ENCODE assay signal across 8 cellular contexts in the genomic region with DNA sequence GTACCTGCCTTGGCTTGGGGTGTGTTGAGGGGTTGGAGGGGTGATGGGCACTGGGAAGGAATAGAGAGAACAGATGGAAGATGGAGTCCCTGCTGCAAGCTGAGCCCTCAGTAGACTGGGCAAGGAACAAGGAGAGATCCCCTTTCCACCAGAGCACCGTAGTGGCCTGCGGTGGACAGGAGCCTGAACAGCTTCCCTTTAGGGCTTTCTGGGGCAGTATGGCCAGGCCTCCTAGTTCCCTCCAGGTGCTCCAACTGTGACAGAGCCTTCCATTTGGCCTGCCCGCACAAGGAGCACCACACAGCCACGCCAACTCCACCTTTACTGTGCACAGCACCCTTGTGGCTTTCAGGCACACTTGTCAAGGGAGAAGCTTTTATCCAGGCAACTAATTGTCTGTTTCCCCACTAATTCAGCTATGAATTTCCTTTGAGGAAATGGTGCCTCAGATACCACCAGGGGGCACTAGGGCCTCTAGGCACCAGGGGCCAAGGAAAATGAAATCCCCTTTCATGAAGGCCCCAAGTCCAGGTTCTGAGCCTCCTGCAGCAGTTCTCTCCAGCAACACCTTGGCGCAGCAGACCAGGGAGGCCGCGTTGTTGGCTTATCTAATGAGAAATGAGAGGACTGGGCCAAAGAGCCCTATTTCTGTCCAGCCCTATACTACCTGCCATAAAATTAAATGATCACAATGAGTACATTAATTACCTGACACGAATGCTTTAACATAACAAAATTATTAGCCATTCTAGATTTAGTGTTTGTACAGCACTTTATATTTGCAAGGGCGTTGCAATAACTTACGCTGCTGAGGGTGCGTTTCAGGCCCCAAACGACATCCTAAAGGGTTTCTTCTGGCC. TPM values are rescaled to one million over a fixed set of nuclear protein-coding genes. Genes with fewer than 3 reads are reported as not detected.
DNase-seq lines count a peak whose midpoint lies in the region; ATAC-seq and TF ChIP-seq lines count a peak whose summit lies in the region.

No MANE protein-coding gene starts in this region.

- no peak overlapping the region for H2AK5ac ChIP-seq in IMR-90 (ENCODE audit: low read depth, low read length)

- no peak overlapping the region for H3K4me2 ChIP-seq in IMR-90 (ENCODE audit: low read depth, low read length)
- H3K4me2 ChIP-seq in smooth muscle cell = no peak overlapping the region

- peaks cover 32% of the 10 kb centered on the region for H3K27me3 ChIP-seq in IMR-90 (ENCODE audit: control insufficient read depth, insufficient read depth, low read length)
- peaks cover 28% of the 10 kb centered on the region for H3K27me3 ChIP-seq in smooth muscle cell (ENCODE audit: low read depth)

- H3K4me3 ChIP-seq in IMR-90 (ENCODE audit: insufficient read depth, low read depth, low read length) (no peak overlapping the region), smooth muscle cell (no peak overlapping the region)

- H3K23ac ChIP-seq in IMR-90 (ENCODE audit: low read depth, low read length) = no peak overlapping the region

- BruUV-seq in IMR-90 (replicated peaks; lab: Mats Ljungman, UMichigan) = no TSS peak

- H3K36me3 ChIP-seq in IMR-90 (ENCODE audit: control insufficient read depth, insufficient read depth, low read length) (no peaks in the 10 kb centered on the region), smooth muscle cell (ENCODE audit: low read depth) (no peaks in the 10 kb centered on the region)

- TF ChIP-seq POLR2A in IMR-90 (IDR thresholded peaks at IDR 0.05; ENCODE audit: low read depth, low read length) = no peak

- POLR2A ChIA-PET in IMR-90 (lab: Charles Lee; ENCODE audit: unreplicated experiment) = no interaction called here

- H4K91ac ChIP-seq in IMR-90 (ENCODE audit: insufficient read depth, low read depth, low read length) = no peak overlapping the region

- no peaks in the 10 kb centered on the region for H3K4me1 ChIP-seq in IMR-90 (ENCODE audit: control insufficient read depth, insufficient read depth, low read length)
- no peaks in the 10 kb centered on the region for H3K4me1 ChIP-seq in smooth muscle cell (ENCODE audit: low read depth)

- H2AFZ ChIP-seq in IMR-90 (replicated peaks; ENCODE audit: low read length, poor library complexity) (no peak overlapping the region), smooth muscle cell (ENCODE audit: low read depth) (no peak overlapping the region)

- no peak overlapping the region for H2BK20ac ChIP-seq in IMR-90 (ENCODE audit: low read depth, low read length)

- TF ChIP-seq RAD21 in IMR-90 (IDR thresholded peaks at IDR 0.05; ENCODE audit: low read length) = peak; percentile 78

- H4K20me1 ChIP-seq in IMR-90 (ENCODE audit: insufficient read depth, low read length) = no peaks in the 10 kb centered on the region
- no peaks in the 10 kb centered on the region for H4K20me1 ChIP-seq in smooth muscle cell (ENCODE audit: low read depth)

- TF ChIP-seq CTCF in IMR-90 (conservative IDR thresholded peaks at IDR 0.05; ENCODE audit: low read depth, low read length) (peak; percentile 74), smooth muscle cell (IDR thresholded peaks at IDR 0.05; ENCODE audit: borderline replicate concordance, insufficient read depth, poor library complexity, severe bottlenecking) (peak; percentile 77)

- H3K9me1 ChIP-seq in IMR-90 (ENCODE audit: insufficient read depth, low read length) = no peaks in the 10 kb centered on the region

- no peak overlapping the region for H2BK120ac ChIP-seq in IMR-90 (ENCODE audit: low read depth, low read length)

- H3K18ac ChIP-seq in IMR-90 (ENCODE audit: low read depth, low read length) = no peak overlapping the region

- ATAC-seq in IMR-90 (ENCODE audit: low read depth) = peak; percentile 74
- no peak for ATAC-seq in HG03432 (IDR thresholded peaks at IDR 0.05; ENCODE audit: unreplicated experiment)
- ATAC-seq in HG02763 (IDR thresholded peaks at IDR 0.05; ENCODE audit: unreplicated experiment) = no peak

- H3K79me1 ChIP-seq in IMR-90 (ENCODE audit: low read depth in 1 of 2, low read length in 2 of 2) = no peaks in the 10 kb centered on the region

- H3K9me3 ChIP-seq in IMR-90 (ENCODE audit: control insufficient read depth, insufficient read depth, low read length) (no peaks in the 10 kb centered on the region), smooth muscle cell (replicated peaks; ENCODE audit: low read depth) (no peaks in the 10 kb centered on the region)

- DNase-seq in DMS 273 treated with DMSO at 0.1 percent for 48 hours (lab: John Stamatoyannopoulos, UW) (peak; percentile 13), IMR-90 (peak; percentile 52), SHP77 (lab: John Stamatoyannopoulos, UW) (peak; percentile 50 to 63), amygdala (lab: John Stamatoyannopoulos, UW) (peak in 39 of 56 donors; percentile 7 to 77 (median 26)), hypothalamus (lab: John Stamatoyannopoulos, UW) (peak in 33 of 51 donors; percentile 2 to 73 (median 34)), smooth muscle cell (lab: John Stamatoyannopoulos, UW; ENCODE audit: unreplicated experiment) (no peak)

- WGBS in IMR-90 (ENCODE audit: extremely low coverage in 2 of 2, insufficient read length in 1 of 2), 2 experiments = 48% methylated on average over 6 of the region's 12 CpGs; no CpG with 5 or more reads in 1 of the 2 experiments
- 65% methylated on average over 12 of the region's 12 CpGs for whole genome bisulfite sequencing in smooth muscle cell (ENCODE audit: low lambda C conversion rate)

- no peak overlapping the region for H3K9ac ChIP-seq in IMR-90 (ENCODE audit: low read depth, low read length)
- no peak overlapping the region for H3K9ac ChIP-seq in smooth muscle cell (ENCODE audit: low read depth)

- H2BK5ac ChIP-seq in IMR-90 (ENCODE audit: low read depth, low read length, poor library complexity, severe bottlenecking) = no peak overlapping the region

- H3K4ac ChIP-seq in IMR-90 (ENCODE audit: low read depth, low read length) = no peak overlapping the region

- H3F3A ChIP-seq in smooth muscle cell (ENCODE audit: low read depth) = no peaks in the 10 kb centered on the region

- in situ Hi-C loops in IMR-90 (cut with MboI; ENCODE audit: low sequenced_read_pairs) = loop anchor here (5.0 kb wide), 2 partner anchors 219 to 274 kb away; no protein-coding TSS in a partner anchor

- no peak overlapping the region for H2AK9ac ChIP-seq in IMR-90 (replicated peaks; ENCODE audit: low read depth, low read length, poor library complexity)

- no peak overlapping the region for H3K14ac ChIP-seq in IMR-90 (replicated peaks; ENCODE audit: low read depth, low read length)

- dilution Hi-C loops in IMR-90 (cut with HindIII; ENCODE audit: low sequenced_read_pairs, unreplicated experiment) = no loop called here

- no peak overlapping the region for H2BK15ac ChIP-seq in IMR-90 (ENCODE audit: low read depth, low read length)

- no peak overlapping the region for H4K5ac ChIP-seq in IMR-90 (ENCODE audit: low read depth, low read length)

- no peak overlapping the region for H3K56ac ChIP-seq in IMR-90 (ENCODE audit: extremely low read depth, insufficient read depth, low read length)

- H4K8ac ChIP-seq in IMR-90 (ENCODE audit: low read depth in 2 of 2, low read length in 2 of 2) = no peak overlapping the region

- H3K79me2 ChIP-seq in smooth muscle cell (ENCODE audit: low read depth) = no peaks in the 10 kb centered on the region

- no peak overlapping the region for H3K27ac ChIP-seq in IMR-90 (ENCODE audit: insufficient read depth, low read length)
- H3K27ac ChIP-seq in smooth muscle cell (ENCODE audit: low read depth) = no peak overlapping the region

- CTCF ChIA-PET in IMR-90 (lab: Yijun Ruan, JAX) = interaction anchor here (0.7 to 4.0 kb wide), 6 partner anchors 13 to 275 kb away, joined by 3 to 18 read pairs (median 4); no protein-coding TSS in a partner anchor

- intact Hi-C loops in IMR-90 (cut with micrococcal nuclease) = loop anchor here (1.0 kb wide), 2 partner anchors 217 to 275 kb away; no protein-coding TSS in a partner anchor

TF ChIP-seq in IMR-90, 13 proteins besides CTCF, POLR2A, EP300 and RAD21:
- TF ChIP-seq SMC3 (IDR thresholded peaks at IDR 0.05; ENCODE audit: low read depth, low read length) = peak; percentile 90
- TF ChIP-seq, protein P1, sequence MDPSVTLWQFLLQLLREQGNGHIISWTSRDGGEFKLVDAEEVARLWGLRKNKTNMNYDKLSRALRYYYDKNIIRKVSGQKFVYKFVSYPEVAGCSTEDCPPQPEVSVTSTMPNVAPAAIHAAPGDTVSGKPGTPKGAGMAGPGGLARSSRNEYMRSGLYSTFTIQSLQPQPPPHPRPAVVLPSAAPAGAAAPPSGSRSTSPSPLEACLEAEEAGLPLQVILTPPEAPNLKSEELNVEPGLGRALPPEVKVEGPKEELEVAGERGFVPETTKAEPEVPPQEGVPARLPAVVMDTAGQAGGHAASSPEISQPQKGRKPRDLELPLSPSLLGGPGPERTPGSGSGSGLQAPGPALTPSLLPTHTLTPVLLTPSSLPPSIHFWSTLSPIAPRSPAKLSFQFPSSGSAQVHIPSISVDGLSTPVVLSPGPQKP (IDR thresholded peaks at IDR 0.05; ENCODE audit: borderline replicate concordance, low read depth, low read length) = no peak

RNA-seq across cellular contexts. Expression of a gene that starts 23.1 kb away (rescaled TPM):
- total RNA-seq in IMR-90 (2012; rRNA removed) (55.3 and 56.6 TPM in 2 replicates), smooth muscle cell (55.4 and 91.2 TPM in 2 replicates)
- polyA plus RNA-seq in IMR-90 (2012; rRNA removed) (70.9 and 75.7 TPM in 2 replicates), smooth muscle cell (98.2 and 112 TPM in 2 replicates)
- polyA plus RNA-seq in IMR-90 (2012; cell fraction: cytosol; rRNA removed) = 52.8 and 73.8 TPM in 2 replicates
- polyA plus RNA-seq in IMR-90 (2012; cell fraction: nucleus; rRNA removed; ENCODE audit: low replicate concordance) = 48.1 and 65.7 TPM in 2 replicates

RNA-seq across cellular contexts. Expression of a gene that starts 26.9 kb away (rescaled TPM):
- total RNA-seq in IMR-90 (2012; rRNA removed) (76.7 and 77.1 TPM in 2 replicates), smooth muscle cell (37.8 and 65.8 TPM in 2 replicates)
- polyA plus RNA-seq in IMR-90 (2012; rRNA removed) (71.8 and 72.5 TPM in 2 replicates), smooth muscle cell (71.1 and 82.4 TPM in 2 replicates)
- 60.0 and 66.9 TPM in 2 replicates for polyA plus RNA-seq in IMR-90 (2012; cell fraction: cytosol; rRNA removed)
- polyA plus RNA-seq in IMR-90 (2012; cell fraction: nucleus; rRNA removed; ENCODE audit: low replicate concordance) = 64.2 and 90.1 TPM in 2 replicates
